In genomic region chr1:48236716-48237470, GRCh38 we compare ENCODE assay signal across 7 cellular contexts. TPM values are rescaled to one million over a fixed set of nuclear protein-coding genes. Genes with fewer than 3 reads are reported as not detected.
DNase-seq lines count a peak whose midpoint lies in the region; ATAC-seq and TF ChIP-seq lines count a peak whose summit lies in the region.

No MANE protein-coding gene starts in this region.

- in situ Hi-C loops in astrocyte of the spinal cord (cut with HindIII; ENCODE audit: low sequenced_read_pairs) (no loop called here), gastrocnemius medialis (cut with MboI; ENCODE audit: low sequenced_read_pairs in 4 of 4) (no loop called here)

- no peaks in the 10 kb centered on the region for H3K4me1 ChIP-seq in thyroid gland
- no peaks in the 10 kb centered on the region for H3K4me1 ChIP-seq in gastrocnemius medialis

- H3K27ac ChIP-seq in thyroid gland (no peak overlapping the region), gastrocnemius medialis (no peak overlapping the region)

- WGBS in thyroid gland, 2 donors = 74 to 83% methylated on average over 4 of the region's 4 CpGs

- DNase-seq in ELR (ENCODE audit: low read depth) = peak; percentile 19
- peak; percentile 58 for DNase-seq in NAMALWA (ENCODE audit: low spot score)
- peak; percentile 26 for DNase-seq in astrocyte of the spinal cord (ENCODE audit: low read depth, low spot score)
- peak; percentile 75 for DNase-seq in iPS-NIHi7 (ENCODE audit: extremely low spot score)
- DNase-seq in thyroid gland = peak in 1 of 2 donors; percentile 25
- no peak for DNase-seq in gastrocnemius medialis

- H3K27me3 ChIP-seq in thyroid gland = no peaks in the 10 kb centered on the region
- no peaks in the 10 kb centered on the region for H3K27me3 ChIP-seq in gastrocnemius medialis

- TF ChIP-seq CTCF in astrocyte of the spinal cord (IDR thresholded peaks at IDR 0.05; ENCODE audit: low read depth, low read length) (peak; percentile 53), thyroid gland (IDR thresholded peaks at IDR 0.05) (peak; percentile 37 to 71 (median 52)), gastrocnemius medialis (IDR thresholded peaks at IDR 0.05 in 4 of 5, conservative IDR thresholded peaks at IDR 0.05 in 1 of 5) (peak in 1 of 5 experiments; percentile 23)

- H3K36me3 ChIP-seq in thyroid gland = no peaks in the 10 kb centered on the region
- no peaks in the 10 kb centered on the region for H3K36me3 ChIP-seq in gastrocnemius medialis

- H3K9me3 ChIP-seq in thyroid gland (no peaks in the 10 kb centered on the region), gastrocnemius medialis (no peaks in the 10 kb centered on the region)

- H3K4me3 ChIP-seq in astrocyte of the spinal cord (ENCODE audit: low read depth, low read length) = no peak overlapping the region
- H3K4me3 ChIP-seq in thyroid gland (replicated peaks in 1 of 3) = no peak overlapping the region
- no peak overlapping the region for H3K4me3 ChIP-seq in gastrocnemius medialis

- TF ChIP-seq POLR2A in thyroid gland (IDR thresholded peaks at IDR 0.05) = no peak
- TF ChIP-seq POLR2A in gastrocnemius medialis (IDR thresholded peaks at IDR 0.05) = no peak

- intact Hi-C loops in thyroid gland (cut with DNase I) (no loop called here), gastrocnemius medialis (cut with DNase I; ENCODE audit: low total_unique reads) (no loop called here)

- ATAC-seq in GM21447 (IDR thresholded peaks at IDR 0.05; ENCODE audit: unreplicated experiment) = peak; percentile 70
- no peak for ATAC-seq in gastrocnemius medialis

RNA-seq across cellular contexts. Expression of gene SLC5A9, which starts 14.4 kb away (rescaled TPM):
- total RNA-seq in thyroid gland (not detected), gastrocnemius medialis (not detected)

Comparison
In these comparisons a context has a peak if more than half of its experiments do, and no peak if none do; other contexts are left out.
1. DNase-seq: peak in ELR (single experiment), NAMALWA (single experiment), astrocyte of the spinal cord (single experiment) and iPS-NIHi7 (single experiment); none in gastrocnemius medialis (0 of 2).